8 cellular contexts compared by ENCODE assay signal in the genomic region with DNA sequence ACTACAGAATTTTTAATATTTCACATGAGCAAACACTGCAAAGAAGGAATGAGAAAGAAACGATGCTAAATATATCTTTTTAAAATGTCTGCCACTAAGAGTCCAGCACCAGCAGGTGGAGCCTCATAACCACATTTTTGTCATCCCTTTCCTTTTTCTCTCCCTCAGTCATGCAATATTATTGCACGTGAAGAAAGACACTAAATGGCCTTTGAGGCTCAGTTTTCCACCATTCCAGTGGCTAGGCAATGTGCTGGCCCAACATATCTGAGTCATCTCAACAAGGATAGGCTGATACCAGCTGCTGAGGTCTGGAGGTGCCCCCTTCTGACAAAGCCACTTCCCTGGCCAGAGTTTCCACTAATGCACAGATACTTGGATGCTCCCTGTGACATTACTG. TPM values are rescaled to one million over a fixed set of nuclear protein-coding genes. Genes with fewer than 3 reads are reported as not detected.
DNase-seq lines count a peak whose midpoint lies in the region; ATAC-seq and TF ChIP-seq lines count a peak whose summit lies in the region.

No MANE protein-coding gene starts in this region.

- H3K9me3 ChIP-seq in DOHH2 (ENCODE audit: control insufficient read depth, insufficient read depth, low read length) (no peaks in the 10 kb centered on the region), RWPE2 (ENCODE audit: severe bottlenecking) (no peaks in the 10 kb centered on the region)

- ATAC-seq in GM21447 (IDR thresholded peaks at IDR 0.05; ENCODE audit: unreplicated experiment) (peak; percentile 28), RWPE2 (ENCODE audit: low read depth) (no peak), GM21423 (IDR thresholded peaks at IDR 0.05; ENCODE audit: unreplicated experiment) (no peak)
- no peak for ATAC-seq in stimulated activated naive CD8-positive, alpha-beta T cell treated with anti-CD3 and anti-CD28 coated beads, Interleukin-15, Interleukin-2, amounts not matched to agents 100 U/mL and 50 U/mL, for 24 hours

- H3K36me3 ChIP-seq in DOHH2 (ENCODE audit: control insufficient read depth, low read length) (peaks cover 21% of the 10 kb centered on the region), RWPE2 (ENCODE audit: low read depth) (peaks cover 4% of the 10 kb centered on the region; the same call in 1 of the 2 replicates)

- H3K4me1 ChIP-seq in DOHH2 (ENCODE audit: control insufficient read depth, low read length), result peaks cover 52% of the 10 kb centered on the region
- peaks cover 31% of the 10 kb centered on the region for H3K4me1 ChIP-seq in RWPE2 (ENCODE audit: insufficient read depth, poor library complexity, severe bottlenecking)

- no peaks in the 10 kb centered on the region for H3K9me2 ChIP-seq in DOHH2 (replicated peaks; ENCODE audit: control insufficient read depth, low read length)

- H3K27me3 Mint-ChIP-seq in IgD-negative memory B cell (peaks cover 2% of the 10 kb centered on the region), immature natural killer cell (ENCODE audit: low read depth in 3 of 3) (peaks cover 0 to 3% (median 0%) of the 10 kb centered on the region in 3 donors)

- peaks cover 25% of the 10 kb centered on the region for H3F3A ChIP-seq in DOHH2 (ENCODE audit: control insufficient read depth, insufficient read depth)

- no peaks in the 10 kb centered on the region for H3K27me3 ChIP-seq in DOHH2 (ENCODE audit: control insufficient read depth, low read length)
- H3K27me3 ChIP-seq in RWPE2 (ENCODE audit: insufficient read depth, poor library complexity, severe bottlenecking), result no peaks in the 10 kb centered on the region

- H3K36me3 Mint-ChIP-seq in IgD-negative memory B cell (no peaks in the 10 kb centered on the region), immature natural killer cell (peaks cover 4 to 15% (median 5%) of the 10 kb centered on the region in 3 donors)

- H3K27ac Mint-ChIP-seq in IgD-negative memory B cell (peak overlapping the region; percentile 84 to 92 (median 84)), immature natural killer cell (peak overlapping the region in 2 of 6 donors; percentile 21 to 56)

- H3K27ac ChIP-seq in DOHH2 (ENCODE audit: low read depth, low read length) (no peak overlapping the region; the same call in 1 of the 2 replicates), RWPE2 (ENCODE audit: poor library complexity, severe bottlenecking) (peak overlapping the region; percentile 85)

- H3K9me3 Mint-ChIP-seq in IgD-negative memory B cell (no peaks in the 10 kb centered on the region), immature natural killer cell (no peaks in the 10 kb centered on the region)

- TF ChIP-seq CTCF in DOHH2 (IDR thresholded peaks at IDR 0.05; ENCODE audit: low read depth, low read length, poor library complexity, severe bottlenecking) (peak; percentile 76), RWPE2 (IDR thresholded peaks at IDR 0.05; ENCODE audit: poor library complexity, severe bottlenecking) (peak; percentile 75)

- H3K4me1 Mint-ChIP-seq in IgD-negative memory B cell (peaks cover 41 to 48% (median 48%) of the 10 kb centered on the region in 3 donors), immature natural killer cell (peaks cover 32 to 51% of the 10 kb centered on the region in 2 donors)

- no peaks in the 10 kb centered on the region for H4K20me1 ChIP-seq in DOHH2 (ENCODE audit: control insufficient read depth, insufficient read depth, low read depth, low read length)

- DNase-seq in RWPE2 (ENCODE audit: low spot score), result no peak
- peak; percentile 55 for DNase-seq in amniotic epithelial cell (ENCODE audit: low read depth)
- DNase-seq in immature natural killer cell, result peak in 1 of 3 donors; percentile 22
- peak; percentile 33 for DNase-seq in stimulated activated naive CD8-positive, alpha-beta T cell treated with anti-CD3 and anti-CD28 coated beads, Interleukin-15, Interleukin-2, amounts not matched to agents 100 U/mL and 50 U/mL, for 24 hours

- peaks cover 52% of the 10 kb centered on the region for H3K79me2 ChIP-seq in DOHH2 (ENCODE audit: control insufficient read depth, low read length)

- H3K4me3 ChIP-seq in DOHH2 (ENCODE audit: low read length) (peak overlapping the region; percentile 79), RWPE2 (ENCODE audit: severe bottlenecking) (no peak overlapping the region)

- H3K4me3 Mint-ChIP-seq in IgD-negative memory B cell (peak overlapping the region in 3 of 4 donors; percentile 1 to 89 (median 63)), immature natural killer cell (peak overlapping the region in 3 of 5 donors; percentile 8 to 31 (median 31))

- H3K4me2 ChIP-seq in DOHH2 (ENCODE audit: low read length), result peak overlapping the region; percentile 96

RNA-seq across cellular contexts. Expression of a gene that starts 1.8 kb away (rescaled TPM):
- polyA plus RNA-seq in IgD-negative memory B cell, result 11.5 TPM
- polyA plus RNA-seq in immature natural killer cell, result 10 to 100 TPM in 1 of 3 donors, 1 to 10 TPM in 2; 1.1 to 10.3 (median 3.4) TPM

RNA-seq across cellular contexts. Expression of a gene that starts 27.2 kb away (rescaled TPM):
- not detected for polyA plus RNA-seq in IgD-negative memory B cell
- polyA plus RNA-seq in immature natural killer cell, result not detected
